ENCODE assay signal across 2 cellular contexts in genomic region chrX:141960573-141960972, GRCh38.
A peak's percentile ranks its signal among the peaks of the same experiment; 100 is the strongest.
TF ChIP-seq lines count a peak whose summit lies in the region.

No MANE protein-coding gene starts in this region.

TF ChIP-seq in HepG2, 621 proteins besides CTCF, POLR2A, EP300 and RAD21:
- no peak for TF ChIP-seq MAFF (IDR thresholded peaks at IDR 0.05; ENCODE audit: low read depth, low read length)
- TF ChIP-seq CREB1 (IDR thresholded peaks at IDR 0.05): peak; percentile 93
- no peak for TF ChIP-seq CREB1 (CRISPR knock-in tag; IDR thresholded peaks at IDR 0.05)
- TF ChIP-seq ATF7 (IDR thresholded peaks at IDR 0.05): peak; percentile 92
- no peak for TF ChIP-seq ATF7 (CRISPR knock-in tag; IDR thresholded peaks at IDR 0.05)

TF ChIP-seq in K562, 482 proteins besides CTCF, POLR2A, EP300 and RAD21:
- peak; percentile 66; the same call in 1 of the 2 replicates for TF ChIP-seq ATF7 (IDR thresholded peaks at IDR 0.05)
- no peak for TF ChIP-seq POLR2G (IDR thresholded peaks at IDR 0.05; ENCODE audit: low read depth, low read length)
- TF ChIP-seq ATF3 (IDR thresholded peaks at IDR 0.05): peak; percentile 78
- no peak for TF ChIP-seq ATF3 (CRISPR knock-in tag; conservative IDR thresholded peaks at IDR 0.05)
- 0 out of 2 replicates have a peak, but pooled peaks have one; percentile 22 for TF ChIP-seq FOSL1 (tag; conservative IDR thresholded peaks at IDR 0.05)
- peak; percentile 69 for TF ChIP-seq JUNB (CRISPR knock-in tag; conservative IDR thresholded peaks at IDR 0.05)
- TF ChIP-seq JUND (IDR thresholded peaks at IDR 0.05; ENCODE audit: borderline replicate concordance, low read depth, low read length): peak; percentile 61; the same call in 1 of the 2 replicates
- TF ChIP-seq JUND (tag; IDR thresholded peaks at IDR 0.05; ENCODE audit: borderline replicate concordance, low read depth, low read length): peak; percentile 87
- no peak for TF ChIP-seq ID3 (CRISPR knock-in tag; IDR thresholded peaks at IDR 0.05)
- no peak for TF ChIP-seq ID3 (tag; IDR thresholded peaks at IDR 0.05)
- peak; percentile 62 for TF ChIP-seq CREM (IDR thresholded peaks at IDR 0.05; ENCODE audit: low read depth)
- TF ChIP-seq SMARCA5 (IDR thresholded peaks at IDR 0.05): no peak
- TF ChIP-seq ATF1 (CRISPR knock-in tag; IDR thresholded peaks at IDR 0.05): no peak
- peak; percentile 87 for TF ChIP-seq ATF1 (tag; IDR thresholded peaks at IDR 0.05)
